Comparison of ENCODE assay signal across 17 cellular contexts in genomic region chr20:64219730-64220129, GRCh38. TPM values are rescaled to one million over a fixed set of nuclear protein-coding genes. Genes with fewer than 3 reads are reported as not detected.
DNase-seq lines count a peak whose midpoint lies in the region; ATAC-seq, FAIRE-seq and TF ChIP-seq lines count a peak whose summit lies in the region.
"Had no signal": no experiment of that assay in that cellular context is flagged by ENCODE, and none has a peak within 500 bp of the region (broad histone marks: within the 10 kb centered on the region; RNA-seq: fewer than 3 reads in every experiment).

No MANE protein-coding gene starts in this region.

- H3K4me3 ChIP-seq in HepG2 (replicated peaks in 1 of 3; ENCODE audit: insufficient read depth in 1 of 3, low read depth in 2 of 3, low read length in 3 of 3) (no peak overlapping the region), right lobe of liver (no peak overlapping the region), H7 (ENCODE audit: insufficient read depth, low read depth, low read length) (no peak overlapping the region)
- H3K4me3 ChIP-seq: GM23248 had no signal

- TF ChIP-seq CTCF in HepG2 (CRISPR knock-in tag; IDR thresholded peaks at IDR 0.05) (peak; percentile 63), right lobe of liver (IDR thresholded peaks at IDR 0.05) (no peak)

- no peak overlapping the region for H3K9ac ChIP-seq in HepG2 (ENCODE audit: insufficient read depth, low read depth, low read length)
- H3K9ac ChIP-seq: GM23248 had no signal

- ATAC-seq in HepG2 (peak; percentile 32), right lobe of liver (no peak)

- no TSS peak for BruUV-seq in HepG2 (replicated peaks; lab: Mats Ljungman, UMichigan)

- H3K4me3 Mint-ChIP-seq in activated CD4-positive, alpha-beta memory T cell treated with anti-CD3 and anti-CD28 coated beads for 36 hours, result no peak overlapping the region
- H3K4me3 Mint-ChIP-seq: B cell; CD4-positive, alpha-beta T cell had no signal

- no peaks in the 10 kb centered on the region for H3K9me3 ChIP-seq in HepG2 (ENCODE audit: low read length)
- no peaks in the 10 kb centered on the region for H3K9me3 ChIP-seq in right lobe of liver
- H3K9me3 ChIP-seq: Caco-2 had no signal

- H3K27me3 ChIP-seq in HepG2 (ENCODE audit: control insufficient read depth in 1 of 2, insufficient read depth in 2 of 2, low read length in 2 of 2), result peaks cover 14 to 71% of the 10 kb centered on the region in 2 experiments
- no peaks in the 10 kb centered on the region for H3K27me3 ChIP-seq in right lobe of liver
- H3K27me3 ChIP-seq in H7 (ENCODE audit: control insufficient read depth, insufficient read depth, low read length), result no peaks in the 10 kb centered on the region

- no peaks in the 10 kb centered on the region for H3K36me3 Mint-ChIP-seq in activated CD4-positive, alpha-beta memory T cell treated with anti-CD3 and anti-CD28 coated beads for 36 hours

- TF ChIP-seq EP300 in HepG2 (IDR thresholded peaks at IDR 0.05; ENCODE audit: low read depth in 2 of 2, low read length in 2 of 2) (no peak), HepG2 (CRISPR knock-in tag; IDR thresholded peaks at IDR 0.05; ENCODE audit: borderline replicate concordance) (no peak)

- H3K4me2 ChIP-seq in HepG2 (ENCODE audit: low read depth, low read length), result no peak overlapping the region; the same call in 1 of the 2 replicates

- no peak for FAIRE-seq in HepG2 (lab: Jason Lieb, UNC)
- FAIRE-seq: D721Med, GM12892, GM18507, H54 had no signal

- DNase-seq in HepG2 (ENCODE audit: low spot score) (no peak), right lobe of liver (no peak), H7 (peak; percentile 68), NCI-H146 (lab: John Stamatoyannopoulos, UW) (no peak), cerebellum (ENCODE audit: low spot score) (no peak)
- no peak for DNase-seq in activated CD4-positive, alpha-beta memory T cell treated with anti-CD3 and anti-CD28 coated beads for 36 hours
- DNase-seq: Caco-2; CD4-positive, alpha-beta T cell; GDM1 had no signal

- H3K27ac Mint-ChIP-seq in activated CD4-positive, alpha-beta memory T cell treated with anti-CD3 and anti-CD28 coated beads for 36 hours, result no peak overlapping the region
- H3K27ac Mint-ChIP-seq: B cell; CD4-positive, alpha-beta T cell had no signal

- H3K9me3 Mint-ChIP-seq in activated CD4-positive, alpha-beta memory T cell treated with anti-CD3 and anti-CD28 coated beads for 36 hours, result no peaks in the 10 kb centered on the region
- H3K9me3 Mint-ChIP-seq: CD4-positive, alpha-beta T cell had no signal

- H3K4me1 Mint-ChIP-seq in activated CD4-positive, alpha-beta memory T cell treated with anti-CD3 and anti-CD28 coated beads for 36 hours (ENCODE audit: low read depth), result peaks cover 16% of the 10 kb centered on the region
- H3K4me1 Mint-ChIP-seq: B cell had no signal

- in situ Hi-C loops in HepG2 (cut with HindIII; ENCODE audit: extremely low pct_ligation_motif_present, low pct_unique_long_range_greater_than_20kb), result no loop called here

- no peaks in the 10 kb centered on the region for H3K79me2 ChIP-seq in HepG2 (ENCODE audit: insufficient read depth, low read length)

- no peaks in the 10 kb centered on the region for H3K36me3 ChIP-seq in HepG2 (replicated peaks in 1 of 2; ENCODE audit: control insufficient read depth in 1 of 2, insufficient read depth in 2 of 2, low read length in 2 of 2)
- H3K36me3 ChIP-seq in right lobe of liver, result no peaks in the 10 kb centered on the region
- H3K36me3 ChIP-seq in H7 (replicated peaks; ENCODE audit: control insufficient read depth, insufficient read depth, low read length), result no peaks in the 10 kb centered on the region

- 25% methylated on average over 16 of the region's 16 CpGs for WGBS in HepG2 (ENCODE audit: low lambda C conversion rate)
- 94% methylated on average over 11 of the region's 16 CpGs for WGBS in right lobe of liver (ENCODE audit: insufficient coverage, low coverage, low lambda C conversion rate, missing lambda C conversion rate)

- no peak for TF ChIP-seq RAD21 in HepG2 (CRISPR knock-in tag; IDR thresholded peaks at IDR 0.05)

- no peaks in the 10 kb centered on the region for H3K27me3 Mint-ChIP-seq in activated CD4-positive, alpha-beta memory T cell treated with anti-CD3 and anti-CD28 coated beads for 36 hours

- POLR2A ChIA-PET in HepG2 (lab: Yijun Ruan, JAX), result interaction anchor here (1.4 to 2.4 kb wide), 2 partner anchors 9 to 30 kb away, joined by 5 to 9 read pairs; no protein-coding TSS in a partner anchor
- POLR2A ChIA-PET in activated CD4-positive, alpha-beta memory T cell treated with anti-CD3 and anti-CD28 coated beads for 36 hours (lab: Charles Lee), result no interaction called here

- H3K4me1 ChIP-seq in HepG2 (ENCODE audit: insufficient read depth, low read length) (peaks cover 72% of the 10 kb centered on the region), right lobe of liver (peaks cover 0 to 29% (median 13%) of the 10 kb centered on the region in 4 donors)

- no peak overlapping the region for H2AFZ ChIP-seq in HepG2 (ENCODE audit: low read length)
- H2AFZ ChIP-seq: GM23248 had no signal

- CTCF ChIA-PET in HepG2 (lab: Yijun Ruan, JAX; ENCODE audit: low intra/inter-chr PET ratio, low total read pairs), result interaction anchor here (1.1 kb wide), 1 partner anchor 66 kb away, joined by 4 read pairs; no protein-coding TSS in a partner anchor
- CTCF ChIA-PET in activated CD4-positive, alpha-beta memory T cell treated with anti-CD3 and anti-CD28 coated beads for 36 hours (lab: Charles Lee), result no interaction called here

- H4K20me1 ChIP-seq in HepG2 (ENCODE audit: insufficient read depth, low read length), result no peaks in the 10 kb centered on the region

- intact Hi-C loops in HepG2 (cut with micrococcal nuclease; ENCODE audit: unreplicated experiment), result no loop called here
- intact Hi-C loops in right lobe of liver (cut with DNase I), result no loop called here
- intact Hi-C loops in activated CD4-positive, alpha-beta memory T cell treated with anti-CD3 and anti-CD28 coated beads for 36 hours (cut with micrococcal nuclease), result no loop called here

- TF ChIP-seq POLR2A in HepG2 (IDR thresholded peaks at IDR 0.05; ENCODE audit: insufficient read depth in 1 of 2, low read depth in 2 of 2, low read length in 2 of 2) (no peak), right lobe of liver (IDR thresholded peaks at IDR 0.05) (no peak)

- H3K27ac ChIP-seq in HepG2 (ENCODE audit: extremely low read length, insufficient read depth, low read length) (no peak overlapping the region), right lobe of liver (no peak overlapping the region), cingulate gyrus (ENCODE audit: low read depth, low read length) (peak overlapping the region; percentile 19)
- H3K27ac ChIP-seq: C4-2B, GM23248 had no signal

RNA-seq across cellular contexts. Expression of gene PCMTD2, which starts 35.8 kb away (rescaled TPM):
- total RNA-seq in HepG2 (2016; rRNA removed; fragmentation: Illumina TruSeq; extraction: Trizol), result 47.0 and 50.5 TPM in 2 replicates
- 5.3 and 6.4 TPM in 2 replicates for total RNA-seq in HepG2 (2016; cell fraction: cytosol; rRNA removed; fragmentation: Illumina TruSeq; extraction: Trizol; ENCODE audit: low read depth)
- total RNA-seq in HepG2 (2016; cell fraction: insoluble cytoplasmic fraction; rRNA removed; fragmentation: Illumina TruSeq; extraction: Trizol), result 44.0 and 57.6 TPM in 2 replicates
- total RNA-seq in HepG2 (2016; cell fraction: membrane; rRNA removed; fragmentation: Illumina TruSeq; extraction: Trizol), result 23.6 and 27.0 TPM in 2 replicates
- 52.1 and 60.5 TPM in 2 replicates for total RNA-seq in HepG2 (2016; cell fraction: nucleus; rRNA removed; fragmentation: Illumina TruSeq; extraction: Trizol)
- 66.3 and 76.9 TPM in 2 replicates for polyA plus RNA-seq in HepG2 (2011; rRNA removed)
- polyA plus RNA-seq in HepG2 (2011; cell fraction: cytosol; rRNA removed), result 40.5 and 52.8 TPM in 2 replicates
- 117 and 148 TPM in 2 replicates for polyA plus RNA-seq in HepG2 (2011; cell fraction: nucleus; rRNA removed)
- 58.6 and 62.1 TPM in 2 replicates for polyA plus RNA-seq in HepG2 (2012)
- polyA plus RNA-seq in HepG2 (2016; cell fraction: cytosol; fragmentation: Illumina TruSeq; extraction: Trizol; ENCODE audit: low read depth), result 1.5 and 2.4 TPM in 2 replicates
- polyA plus RNA-seq in HepG2 (2016; cell fraction: insoluble cytoplasmic fraction; fragmentation: Illumina TruSeq; extraction: Trizol; ENCODE audit: low read depth), result 41.2 and 44.9 TPM in 2 replicates
- polyA plus RNA-seq in HepG2 (2016; cell fraction: membrane; fragmentation: Illumina TruSeq; extraction: Trizol; ENCODE audit: low read depth), result 10.2 and 12.5 TPM in 2 replicates
- polyA plus RNA-seq in HepG2 (2016; cell fraction: nucleus; fragmentation: Illumina TruSeq; extraction: Trizol; ENCODE audit: insufficient read depth, low read depth), result 134 and 146 TPM in 2 replicates
- 20.0 and 41.6 TPM in 2 replicates for polyA minus RNA-seq in HepG2 (2011; rRNA and poly(A)+ RNA removed; ENCODE audit: low replicate concordance)
- polyA minus RNA-seq in HepG2 (2011; cell fraction: cytosol; rRNA and poly(A)+ RNA removed), result 36.8 and 46.1 TPM in 2 replicates
- polyA minus RNA-seq in HepG2 (2011; cell fraction: nucleus; rRNA and poly(A)+ RNA removed), result 78.9 and 107 TPM in 2 replicates
- total RNA-seq in right lobe of liver, result 10 to 100 TPM; 24.5 to 39.7 (median 28.6) TPM
- 38.0 and 57.6 TPM in 2 replicates for total RNA-seq in H7 (2014; rRNA removed; shearing (Covaris generic))
- 10 to 100 TPM; 32.8 to 33.7 TPM for total RNA-seq in activated CD4-positive, alpha-beta memory T cell treated with anti-CD3 and anti-CD28 coated beads for 36 hours
- 93.7 TPM for total RNA-seq in cerebellum

RNA-seq across cellular contexts. Expression of gene MYT1, which starts 55.5 kb away (rescaled TPM):
- 0.42 and 0.58 TPM in 2 replicates for total RNA-seq in HepG2 (2016; rRNA removed; fragmentation: Illumina TruSeq; extraction: Trizol)
- 0.10 TPM in 1 of 2 replicates, not detected in the other for total RNA-seq in HepG2 (2016; cell fraction: cytosol; rRNA removed; fragmentation: Illumina TruSeq; extraction: Trizol; ENCODE audit: low read depth)
- total RNA-seq in HepG2 (2016; cell fraction: insoluble cytoplasmic fraction; rRNA removed; fragmentation: Illumina TruSeq; extraction: Trizol), result 0.12 and 0.30 TPM in 2 replicates
- 0.07 and 0.34 TPM in 2 replicates for total RNA-seq in HepG2 (2016; cell fraction: membrane; rRNA removed; fragmentation: Illumina TruSeq; extraction: Trizol)
- 0.88 and 1.2 TPM in 2 replicates for total RNA-seq in HepG2 (2016; cell fraction: nucleus; rRNA removed; fragmentation: Illumina TruSeq; extraction: Trizol)
- 2.5 and 3.2 TPM in 2 replicates for polyA plus RNA-seq in HepG2 (2011; rRNA removed)
- polyA plus RNA-seq in HepG2 (2011; cell fraction: cytosol; rRNA removed), result 1.5 TPM in 2 replicates
- polyA plus RNA-seq in HepG2 (2011; cell fraction: nucleus; rRNA removed), result 3.2 and 3.4 TPM in 2 replicates
- 1.0 and 1.6 TPM in 2 replicates for polyA plus RNA-seq in HepG2 (2012)
- 0.15 TPM in 1 of 2 replicates, not detected in the other for polyA plus RNA-seq in HepG2 (2016; cell fraction: cytosol; fragmentation: Illumina TruSeq; extraction: Trizol; ENCODE audit: low read depth)
- polyA plus RNA-seq in HepG2 (2016; cell fraction: insoluble cytoplasmic fraction; fragmentation: Illumina TruSeq; extraction: Trizol; ENCODE audit: low read depth), result 0.27 and 0.67 TPM in 2 replicates
- polyA plus RNA-seq in HepG2 (2016; cell fraction: membrane; fragmentation: Illumina TruSeq; extraction: Trizol; ENCODE audit: low read depth), result 0.15 and 0.27 TPM in 2 replicates
- 1.2 and 2.9 TPM in 2 replicates for polyA plus RNA-seq in HepG2 (2016; cell fraction: nucleus; fragmentation: Illumina TruSeq; extraction: Trizol; ENCODE audit: insufficient read depth, low read depth)
- 1.4 TPM in 1 of 2 replicates, not detected in the other for polyA minus RNA-seq in HepG2 (2011; rRNA and poly(A)+ RNA removed; ENCODE audit: low replicate concordance)
- 0.20 and 0.70 TPM in 2 replicates for polyA minus RNA-seq in HepG2 (2011; cell fraction: cytosol; rRNA and poly(A)+ RNA removed)
- 1.8 and 3.6 TPM in 2 replicates for polyA minus RNA-seq in HepG2 (2011; cell fraction: nucleus; rRNA and poly(A)+ RNA removed)
- under 1 TPM in 2 of 6 experiments, not detected in 4; 0.06 to 0.09 TPM for total RNA-seq in right lobe of liver
- 0.69 and 2.1 TPM in 2 replicates for total RNA-seq in H7 (2014; rRNA removed; shearing (Covaris generic))
- not detected for total RNA-seq in activated CD4-positive, alpha-beta memory T cell treated with anti-CD3 and anti-CD28 coated beads for 36 hours
- total RNA-seq in cerebellum, result 17.2 TPM
- total RNA-seq: GM23248 had no signal
- polyA plus RNA-seq: GM23248 had no signal
